ENCODE assay signal across 15 cellular contexts in the genomic region with DNA sequence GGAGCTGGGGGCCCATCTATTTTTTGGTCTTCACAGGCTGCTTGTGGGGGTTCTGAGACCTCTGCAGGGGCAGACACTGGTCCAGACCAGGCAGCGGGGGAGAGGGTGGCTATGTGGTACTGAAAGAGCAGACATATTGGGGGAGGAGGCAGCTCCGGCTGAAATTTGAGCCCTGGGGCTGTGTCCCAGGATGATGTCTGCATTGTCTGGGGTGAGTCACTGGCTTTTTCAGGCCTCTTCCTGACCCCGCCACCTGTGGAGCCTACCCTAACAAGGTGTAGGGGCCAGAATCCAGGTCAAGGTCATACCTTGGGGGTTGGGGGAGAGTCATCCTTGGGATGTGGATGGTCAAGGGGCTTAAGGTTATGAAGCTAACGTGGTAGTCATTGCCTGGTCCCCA. TPM values are rescaled to one million over a fixed set of nuclear protein-coding genes. Genes with fewer than 3 reads are reported as not detected.
DNase-seq lines count a peak whose midpoint lies in the region; ATAC-seq and TF ChIP-seq lines count a peak whose summit lies in the region.
"Had no signal": no experiment of that assay in that cellular context is flagged by ENCODE, and none has a peak within 500 bp of the region (broad histone marks: within the 10 kb centered on the region; RNA-seq: fewer than 3 reads in every experiment).

No MANE protein-coding gene starts in this region.

- H3K27me3 ChIP-seq in right atrium auricular region = no peaks in the 10 kb centered on the region
- H3K27me3 ChIP-seq: SJCRH30 had no signal

- DNase-seq in right atrium auricular region (ENCODE audit: low spot score) (no peak), Right ventricle myocardium superior (no peak), RWPE1 (ENCODE audit: low spot score) (peak; percentile 82), DMS79 (lab: John Stamatoyannopoulos, UW) (no peak), hepatic stellate cell (ENCODE audit: low spot score) (no peak), NCI-H187 (lab: John Stamatoyannopoulos, UW) (no peak)
- DNase-seq: effector memory CD8-positive, alpha-beta T cell; NCI-H187 treated with DMSO at 0.1 percent for 48 hours; nucleus accumbens; stimulated activated CD8-positive, alpha-beta memory T cell treated with anti-CD3 and anti-CD28 coated beads, Interleukin-4, amount 100 ng/mL, for 48 hours; transverse colon had no signal

- no peak for TF ChIP-seq CTCF in right atrium auricular region (IDR thresholded peaks at IDR 0.05)
- no peak for TF ChIP-seq CTCF in RWPE1 (conservative IDR thresholded peaks at IDR 0.05; ENCODE audit: low read depth)

- no peaks in the 10 kb centered on the region for H3K36me3 ChIP-seq in right atrium auricular region
- H3K36me3 ChIP-seq: transverse colon had no signal

- CTCF ChIA-PET in RWPE1 (lab: Yijun Ruan, JAX) = interaction anchor here (0.6 to 1.3 kb wide), 4 partner anchors 19 to 73 kb away, joined by 3 read pairs; no protein-coding TSS in a partner anchor

- ATAC-seq in Right ventricle myocardium superior (ENCODE audit: poor library complexity) (no peak), GM19455 (IDR thresholded peaks at IDR 0.05; ENCODE audit: unreplicated experiment) (no peak)
- ATAC-seq: effector memory CD8-positive, alpha-beta T cell had no signal

- H3K27ac ChIP-seq in right atrium auricular region = peak overlapping the region; percentile 82 to 86
- H3K27ac ChIP-seq in RWPE1 = peak overlapping the region; percentile 69
- H3K27ac ChIP-seq: SJCRH30, transverse colon had no signal

- POLR2A ChIA-PET in RWPE1 (lab: Yijun Ruan, JAX; ENCODE audit: low non-redundant PET) = no interaction called here

- H3K9me3 ChIP-seq in right atrium auricular region (no peaks in the 10 kb centered on the region), iPS-18c (ENCODE audit: control insufficient read depth, insufficient read depth, low read length) (peaks cover 2% of the 10 kb centered on the region)
- H3K9me3 ChIP-seq: SJCRH30, transverse colon had no signal

- intact Hi-C loops in Right ventricle myocardium superior (cut with DNase I) = no loop called here

- H3K4me3 ChIP-seq in right atrium auricular region = no peak overlapping the region
- peak overlapping the region; percentile 9; the same call in 1 of the 2 replicates for H3K4me3 ChIP-seq in iPS-18c (ENCODE audit: insufficient read depth, low read depth, low read length)
- H3K4me3 ChIP-seq: lung, SJCRH30, transverse colon had no signal

- peaks cover 0 to 80% of the 10 kb centered on the region in 2 donors for H3K4me1 ChIP-seq in right atrium auricular region

RNA-seq across cellular contexts. Expression of a gene that starts 2.4 kb away (rescaled TPM):
- total RNA-seq in right atrium auricular region (10 to 100 TPM; 65.0 to 87.6 TPM), Right ventricle myocardium superior (83.6 TPM)

RNA-seq across cellular contexts. Expression of a gene that starts 27.3 kb away (rescaled TPM):
- total RNA-seq in right atrium auricular region (1 to 10 TPM; 6.6 to 8.3 TPM), Right ventricle myocardium superior (9.3 TPM)

RNA-seq across cellular contexts. Expression of a gene that starts 30.8 kb away (rescaled TPM):
- 10 to 100 TPM; 26.7 to 48.1 TPM for total RNA-seq in right atrium auricular region
- total RNA-seq in Right ventricle myocardium superior = 28.5 TPM

RNA-seq across cellular contexts. Expression of a gene that starts 51.8 kb away (rescaled TPM):
- total RNA-seq in right atrium auricular region = 10 to 100 TPM; 48.8 to 67.0 TPM
- 39.2 TPM for total RNA-seq in Right ventricle myocardium superior

RNA-seq across cellular contexts. Expression of a gene that starts 53.4 kb away (rescaled TPM):
- total RNA-seq in right atrium auricular region (1 to 10 TPM; 9.0 to 9.5 TPM), Right ventricle myocardium superior (7.0 TPM)
